Comparison of ENCODE assay signal across 8 cellular contexts in genomic region chr7:2821842-2822507, GRCh38. TPM values are rescaled to one million over a fixed set of nuclear protein-coding genes. Genes with fewer than 3 reads are reported as not detected.
DNase-seq lines count a peak whose midpoint lies in the region; ATAC-seq, FAIRE-seq and TF ChIP-seq lines count a peak whose summit lies in the region.

No MANE protein-coding gene starts in this region.

- H3K27ac Mint-ChIP-seq in memory B cell: peak overlapping the region; percentile 96

- no peaks in the 10 kb centered on the region for H3K36me3 ChIP-seq in adipocyte (ENCODE audit: control insufficient read depth, insufficient read depth, low read length, severe bottlenecking)
- no peaks in the 10 kb centered on the region for H3K36me3 ChIP-seq in pancreas

- H3K9me3 Mint-ChIP-seq in memory B cell: no peaks in the 10 kb centered on the region

- peak overlapping the region; percentile 78 for H3K4me3 Mint-ChIP-seq in memory B cell

- H3K27me3 Mint-ChIP-seq in memory B cell: no peaks in the 10 kb centered on the region

- H3K9ac ChIP-seq in adipocyte (ENCODE audit: low read length): peak overlapping the region; percentile 78

- no peaks in the 10 kb centered on the region for H3K27me3 ChIP-seq in adipocyte (replicated peaks; ENCODE audit: control insufficient read depth, insufficient read depth, low read length)
- no peaks in the 10 kb centered on the region for H3K27me3 ChIP-seq in pancreas

- 93% methylated on average over 10 of the region's 10 CpGs for WGBS in pancreas, 2 donors

- no peak for TF ChIP-seq POLR2A in GM12892 (IDR thresholded peaks at IDR 0.05; ENCODE audit: low read depth, low read length)

- H3K9me3 ChIP-seq in adipocyte (ENCODE audit: control insufficient read depth, low read length) (no peaks in the 10 kb centered on the region), pancreas (no peaks in the 10 kb centered on the region)

- no peak for DNase-seq in GM12892 (ENCODE audit: insufficient read length)
- DNase-seq in adipocyte (ENCODE audit: low read depth): peak; percentile 78
- DNase-seq in memory B cell (ENCODE audit: low spot score in 2 of 2): peak; percentile 33 to 45
- no peak for DNase-seq in T-helper 1 cell
- no peak for DNase-seq in activated CD4-positive, alpha-beta T cell treated with anti-CD3 and anti-CD28 coated beads for 48 hours
- DNase-seq in pancreas: no peak
- no peak for DNase-seq in NCI-H187 (lab: John Stamatoyannopoulos, UW)

- peak overlapping the region; percentile 52 for H3K4me3 ChIP-seq in adipocyte (ENCODE audit: low read length)
- H3K4me3 ChIP-seq in pancreas: no peak overlapping the region

- peaks cover 59% of the 10 kb centered on the region for H3K4me1 Mint-ChIP-seq in memory B cell

- peaks cover 16% of the 10 kb centered on the region for H3K36me3 Mint-ChIP-seq in memory B cell

- H3K4me1 ChIP-seq in adipocyte (ENCODE audit: control insufficient read depth, insufficient read depth, low read length) (peaks cover 79% of the 10 kb centered on the region), pancreas (peaks cover 0 to 26% (median 10%) of the 10 kb centered on the region in 3 donors)

- intact Hi-C loops in pancreas (cut with DNase I): no loop called here

- no peak for TF ChIP-seq CTCF in pancreas (IDR thresholded peaks at IDR 0.05)

- H3K27ac ChIP-seq in pancreas: peak overlapping the region in 2 of 4 donors; percentile 61 to 70

- peak; percentile 87 for FAIRE-seq in GM12892 (lab: Jason Lieb, UNC)
- no peak for FAIRE-seq in pancreas (lab: Jason Lieb, UNC)

- ATAC-seq in HG02973 (IDR thresholded peaks at IDR 0.05; ENCODE audit: unreplicated experiment): peak; percentile 35
- peak; percentile 70 for ATAC-seq in memory B cell (ENCODE audit: low read depth)
- ATAC-seq in pancreas: no peak

RNA-seq across cellular contexts. Expression of gene GNA12, which starts 22.1 kb away (rescaled TPM):
- polyA plus RNA-seq in GM12892 (2012; ENCODE audit: missing spikeins): 14.9 TPM
- total RNA-seq in pancreas: 10 to 100 TPM; 11.4 to 23.0 (median 18.5) TPM
- 10 to 100 TPM in 1 of 2 donors, 1 to 10 TPM in 1; 7.5 to 12.2 TPM for polyA plus RNA-seq in pancreas

Comparison
In these comparisons a context has a peak if more than half of its experiments do, and no peak if none do; other contexts are left out.
1. DNase-seq: peak in adipocyte (single experiment) and memory B cell (2 of 2); none in GM12892 (single experiment), T-helper 1 cell (0 of 5), activated CD4-positive, alpha-beta T cell treated with anti-CD3 and anti-CD28 coated beads for 48 hours (single experiment), pancreas (0 of 6) and NCI-H187 (0 of 2).
2. ATAC-seq: peak in HG02973 (single experiment) and memory B cell (single experiment); none in pancreas (0 of 4).